Comparison of ENCODE assay signal across 8 cellular contexts in genomic region chr6:32176476-32177181, GRCh38. TPM values are rescaled to one million over a fixed set of nuclear protein-coding genes. Genes with fewer than 3 reads are reported as not detected.
DNase-seq lines count a peak whose midpoint lies in the region; ATAC-seq, FAIRE-seq and TF ChIP-seq lines count a peak whose summit lies in the region.

No MANE protein-coding gene starts in this region.

- no peaks in the 10 kb centered on the region for H3K27me3 Mint-ChIP-seq in activated CD4-positive, alpha-beta T cell treated with anti-CD3 and anti-CD28 coated beads for 36 hours

- ATAC-seq in activated CD4-positive, alpha-beta T cell treated with anti-CD3 and anti-CD28 coated beads for 36 hours, result no peak
- no peak for ATAC-seq in gastroesophageal sphincter

- 4 to 5% methylated on average over 5 of the region's 5 CpGs for whole genome bisulfite sequencing in gastroesophageal sphincter (ENCODE audit: low coverage in 1 of 2), 2 donors

- no peaks in the 10 kb centered on the region for H3K9me3 ChIP-seq in gastroesophageal sphincter

- peaks cover 0 to 22% of the 10 kb centered on the region in 2 donors for H3K36me3 ChIP-seq in gastroesophageal sphincter

- peaks cover 67% of the 10 kb centered on the region for H3K4me1 Mint-ChIP-seq in activated CD4-positive, alpha-beta T cell treated with anti-CD3 and anti-CD28 coated beads for 36 hours

- peaks cover 24% of the 10 kb centered on the region for H3K36me3 Mint-ChIP-seq in activated CD4-positive, alpha-beta T cell treated with anti-CD3 and anti-CD28 coated beads for 36 hours (ENCODE audit: low read depth)

- peak overlapping the region; percentile 92 for H3K4me3 Mint-ChIP-seq in activated CD4-positive, alpha-beta T cell treated with anti-CD3 and anti-CD28 coated beads for 36 hours

- TF ChIP-seq POLR2A in gastroesophageal sphincter (IDR thresholded peaks at IDR 0.05), result no peak

- H3K4me3 ChIP-seq in WI38 (ENCODE audit: low read depth, low read length) (peak overlapping the region; percentile 98), gastroesophageal sphincter (peak overlapping the region; percentile 62 to 83), skeletal muscle cell (ENCODE audit: low read depth, low read length) (peak overlapping the region; percentile 99)

- TF ChIP-seq EP300 in gastroesophageal sphincter (IDR thresholded peaks at IDR 0.05), result no peak

- H3K9me3 Mint-ChIP-seq in activated CD4-positive, alpha-beta T cell treated with anti-CD3 and anti-CD28 coated beads for 36 hours (ENCODE audit: low read depth), result no peaks in the 10 kb centered on the region

- CTCF ChIA-PET in activated CD4-positive, alpha-beta T cell treated with anti-CD3 and anti-CD28 coated beads for 36 hours (lab: Charles Lee), result interaction anchor here (1.3 to 1.4 kb wide), 2 partner anchors 17 to 19 kb away, joined by 4 to 5 read pairs; partner anchors contain the start of gene GPSM3

- H3K4me1 ChIP-seq in gastroesophageal sphincter, result peaks cover 0 to 77% (median 32%) of the 10 kb centered on the region in 3 donors

- no peaks in the 10 kb centered on the region for H3K27me3 ChIP-seq in gastroesophageal sphincter

- intact Hi-C loops in activated CD4-positive, alpha-beta T cell treated with anti-CD3 and anti-CD28 coated beads for 36 hours (cut with DNase I, micrococcal nuclease), result loop anchor here (1.0 to 5.0 kb wide), 13 partner anchors 22 to 1619 kb away; partner anchors contain the start of genes HSD17B8 (in 2 of the 2), PPT2 (in 2 of the 2), PSMB8 (in 2 of the 2) and RXRB (in 2 of the 2)

- peak overlapping the region; percentile 98 for H3K27ac Mint-ChIP-seq in activated CD4-positive, alpha-beta T cell treated with anti-CD3 and anti-CD28 coated beads for 36 hours

- H3K27ac ChIP-seq in gastroesophageal sphincter, result peak overlapping the region; percentile 89 to 98 (median 94)

- POLR2A ChIA-PET in activated CD4-positive, alpha-beta T cell treated with anti-CD3 and anti-CD28 coated beads for 36 hours (lab: Charles Lee), result interaction anchor here (0.6 to 1.4 kb wide), 5 partner anchors 9 to 795 kb away, joined by 4 to 7 read pairs (median 5); partner anchors contain the start of genes ATF6B, PSMB9 and TAP1

- no peak for FAIRE-seq in frontal cortex (lab: Jason Lieb, UNC)

- TF ChIP-seq CTCF in WI38 (IDR thresholded peaks at IDR 0.05; ENCODE audit: low read depth, low read length) (no peak), gastroesophageal sphincter (IDR thresholded peaks at IDR 0.05) (no peak)

- DNase-seq in activated CD4-positive, alpha-beta T cell treated with anti-CD3 and anti-CD28 coated beads for 36 hours, result no peak
- DNase-seq in activated CD4-positive, alpha-beta T cell treated with anti-CD3 and anti-CD28 coated beads, Interleukin-2, amount 50 U/mL, for 48 hours, result no peak
- no peak for DNase-seq in skeletal muscle cell (ENCODE audit: low read depth)
- DNase-seq in frontal cortex (ENCODE audit: low spot score in 2 of 2), result no peak
- no peak for DNase-seq in KG1 (lab: John Stamatoyannopoulos, UW)
- DNase-seq in GF-D8 (lab: John Stamatoyannopoulos, UW), result no peak

RNA-seq across cellular contexts. Expression of gene AGPAT1, which starts 0.7 kb away (rescaled TPM):
- total RNA-seq in activated CD4-positive, alpha-beta T cell treated with anti-CD3 and anti-CD28 coated beads for 36 hours, result 10 to 100 TPM; 30.4 to 30.5 TPM
- total RNA-seq in gastroesophageal sphincter (10 to 100 TPM; 45.6 to 70.5 (median 54.6) TPM), frontal cortex (14.3 TPM)

RNA-seq across cellular contexts. Expression of gene RNF5, which starts 1.6 kb away (rescaled TPM):
- 10 to 100 TPM; 51.7 to 65.6 TPM for total RNA-seq in activated CD4-positive, alpha-beta T cell treated with anti-CD3 and anti-CD28 coated beads for 36 hours
- total RNA-seq in gastroesophageal sphincter (100 to 1,000 TPM in 1 of 4 donors, 10 to 100 TPM in 3; 78.8 to 101 (median 88.0) TPM), frontal cortex (104 TPM)

RNA-seq across cellular contexts. Expression of gene AGER, which starts 7.4 kb away (rescaled TPM):
- 10 to 100 TPM; 24.4 to 28.0 TPM for total RNA-seq in activated CD4-positive, alpha-beta T cell treated with anti-CD3 and anti-CD28 coated beads for 36 hours
- 1 to 10 TPM; 1.4 to 2.3 (median 1.6) TPM for total RNA-seq in gastroesophageal sphincter
- 0.82 TPM for total RNA-seq in frontal cortex

RNA-seq across cellular contexts. Expression of gene EGFL8, which starts 12.2 kb away (rescaled TPM):
- 10 to 100 TPM in 1 of 2 experiments, 1 to 10 TPM in 1; 9.1 to 10.9 TPM for total RNA-seq in activated CD4-positive, alpha-beta T cell treated with anti-CD3 and anti-CD28 coated beads for 36 hours
- total RNA-seq in gastroesophageal sphincter (10 to 100 TPM in 2 of 4 donors, 1 to 10 TPM in 2; 5.0 to 15.1 (median 10.1) TPM), frontal cortex (5.7 TPM)

RNA-seq across cellular contexts. Expression of gene PBX2, which starts 13.4 kb away (rescaled TPM):
- total RNA-seq in activated CD4-positive, alpha-beta T cell treated with anti-CD3 and anti-CD28 coated beads for 36 hours, result 10 to 100 TPM; 64.9 to 77.9 TPM
- 10 to 100 TPM; 42.9 to 70.1 (median 61.0) TPM for total RNA-seq in gastroesophageal sphincter
- 11.8 TPM for total RNA-seq in frontal cortex

Comparison
In these comparisons a context has a peak if more than half of its experiments do, and no peak if none do; other contexts are left out.
1. RNA of gene AGER, which starts 7.4 kb away (total RNA-seq): 24.4 to 28.0 TPM in activated CD4-positive, alpha-beta T cell treated with anti-CD3 and anti-CD28 coated beads for 36 hours; 1.4 to 2.3 TPM in gastroesophageal sphincter and 0.82 TPM in frontal cortex (single experiment); every median in the first group is over 4 times any median in the second.
2. Peak in every context shown above with its lines, with median percentiles within 50 percentile points of each other: H3K4me3 ChIP-seq.